Comparison of ENCODE assay signal across 1 cellular context in the genomic region with DNA sequence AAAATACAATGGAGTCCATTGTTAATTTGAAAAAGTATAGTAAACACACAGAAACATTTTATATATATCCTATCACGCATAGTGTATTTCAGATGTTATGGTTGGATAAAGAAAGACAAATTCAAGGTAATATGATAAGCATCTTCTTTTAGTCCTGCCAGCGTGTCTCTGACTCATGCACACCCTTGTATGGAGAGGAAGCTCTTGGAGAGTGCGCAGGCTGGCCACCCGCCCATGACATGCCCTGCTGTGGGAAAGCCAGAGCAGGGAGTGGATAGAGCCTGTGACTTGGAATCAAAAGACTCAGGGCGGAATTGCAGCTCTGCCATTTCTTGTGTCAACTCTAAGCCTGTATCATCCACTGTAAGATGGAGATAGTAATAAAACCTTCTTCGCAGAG.
A peak's percentile ranks its signal among the peaks of the same experiment; 100 is the strongest.
TF ChIP-seq lines count a peak whose summit lies in the region.

No MANE protein-coding gene starts in this region.

TF ChIP-seq in SK-N-SH, 30 proteins besides CTCF, POLR2A, EP300 and RAD21 (continued from another document):
- TF ChIP-seq, protein P1, sequence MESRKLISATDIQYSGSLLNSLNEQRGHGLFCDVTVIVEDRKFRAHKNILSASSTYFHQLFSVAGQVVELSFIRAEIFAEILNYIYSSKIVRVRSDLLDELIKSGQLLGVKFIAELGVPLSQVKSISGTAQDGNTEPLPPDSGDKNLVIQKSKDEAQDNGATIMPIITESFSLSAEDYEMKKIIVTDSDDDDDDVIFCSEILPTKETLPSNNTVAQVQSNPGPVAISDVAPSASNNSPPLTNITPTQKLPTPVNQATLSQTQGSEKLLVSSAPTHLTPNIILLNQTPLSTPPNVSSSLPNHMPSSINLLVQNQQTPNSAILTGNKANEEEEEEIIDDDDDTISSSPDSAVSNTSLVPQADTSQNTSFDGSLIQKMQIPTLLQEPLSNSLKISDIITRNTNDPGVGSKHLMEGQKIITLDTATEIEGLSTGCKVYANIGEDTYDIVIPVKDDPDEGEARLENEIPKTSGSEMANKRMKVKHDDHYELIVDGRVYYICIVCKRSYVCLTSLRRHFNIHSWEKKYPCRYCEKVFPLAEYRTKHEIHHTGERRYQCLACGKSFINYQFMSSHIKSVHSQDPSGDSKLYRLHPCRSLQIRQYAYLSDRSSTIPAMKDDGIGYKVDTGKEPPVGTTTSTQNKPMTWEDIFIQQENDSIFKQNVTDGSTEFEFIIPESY (IDR thresholded peaks at IDR 0.05; ENCODE audit: borderline replicate concordance, low read depth) = no peak
- TF ChIP-seq TAF1 (IDR thresholded peaks at IDR 0.05; ENCODE audit: borderline replicate concordance, low read depth, low read length) = no peak; the same call in 1 of the 2 replicates
- TF ChIP-seq, protein P2, sequence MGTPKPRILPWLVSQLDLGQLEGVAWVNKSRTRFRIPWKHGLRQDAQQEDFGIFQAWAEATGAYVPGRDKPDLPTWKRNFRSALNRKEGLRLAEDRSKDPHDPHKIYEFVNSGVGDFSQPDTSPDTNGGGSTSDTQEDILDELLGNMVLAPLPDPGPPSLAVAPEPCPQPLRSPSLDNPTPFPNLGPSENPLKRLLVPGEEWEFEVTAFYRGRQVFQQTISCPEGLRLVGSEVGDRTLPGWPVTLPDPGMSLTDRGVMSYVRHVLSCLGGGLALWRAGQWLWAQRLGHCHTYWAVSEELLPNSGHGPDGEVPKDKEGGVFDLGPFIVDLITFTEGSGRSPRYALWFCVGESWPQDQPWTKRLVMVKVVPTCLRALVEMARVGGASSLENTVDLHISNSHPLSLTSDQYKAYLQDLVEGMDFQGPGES (IDR thresholded peaks at IDR 0.05; ENCODE audit: low read depth, low read length) = no peak
- TF ChIP-seq EZH2phosphoT487 (IDR thresholded peaks at IDR 0.05; ENCODE audit: borderline replicate concordance, low read depth) = no peak
- no peak for TF ChIP-seq FOXJ3 (CRISPR knock-in tag; IDR thresholded peaks at IDR 0.05)
- TF ChIP-seq GABPA (IDR thresholded peaks at IDR 0.05; ENCODE audit: low read depth) = no peak
- TF ChIP-seq POLR2AphosphoS5 (IDR thresholded peaks at IDR 0.05; ENCODE audit: low read depth, low read length) = peak; percentile 46; the same call in 1 of the 2 replicates
- peak; percentile 61; the same call in 1 of the 2 replicates for TF ChIP-seq SIN3A (IDR thresholded peaks at IDR 0.05; ENCODE audit: borderline replicate concordance, low read depth, low read length)
- TF ChIP-seq TCF12 (IDR thresholded peaks at IDR 0.05) = peak; percentile 71
- TF ChIP-seq RFX5 (IDR thresholded peaks at IDR 0.05; ENCODE audit: low read length) = no peak
- TF ChIP-seq GATA2 (CRISPR knock-in tag; IDR thresholded peaks at IDR 0.05) = no peak
- TF ChIP-seq YY1 (IDR thresholded peaks at IDR 0.05; ENCODE audit: low read depth) = no peak
- TF ChIP-seq, protein P3, sequence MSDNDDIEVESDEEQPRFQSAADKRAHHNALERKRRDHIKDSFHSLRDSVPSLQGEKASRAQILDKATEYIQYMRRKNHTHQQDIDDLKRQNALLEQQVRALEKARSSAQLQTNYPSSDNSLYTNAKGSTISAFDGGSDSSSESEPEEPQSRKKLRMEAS (IDR thresholded peaks at IDR 0.05; ENCODE audit: low read depth) = peak; percentile 78
- TF ChIP-seq, protein P4, sequence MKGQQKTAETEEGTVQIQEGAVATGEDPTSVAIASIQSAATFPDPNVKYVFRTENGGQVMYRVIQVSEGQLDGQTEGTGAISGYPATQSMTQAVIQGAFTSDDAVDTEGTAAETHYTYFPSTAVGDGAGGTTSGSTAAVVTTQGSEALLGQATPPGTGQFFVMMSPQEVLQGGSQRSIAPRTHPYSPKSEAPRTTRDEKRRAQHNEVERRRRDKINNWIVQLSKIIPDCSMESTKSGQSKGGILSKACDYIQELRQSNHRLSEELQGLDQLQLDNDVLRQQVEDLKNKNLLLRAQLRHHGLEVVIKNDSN (IDR thresholded peaks at IDR 0.05; ENCODE audit: borderline replicate concordance, low read depth) = no peak
- peak; percentile 87 for TF ChIP-seq JUND (IDR thresholded peaks at IDR 0.05)
- TF ChIP-seq, protein P5, sequence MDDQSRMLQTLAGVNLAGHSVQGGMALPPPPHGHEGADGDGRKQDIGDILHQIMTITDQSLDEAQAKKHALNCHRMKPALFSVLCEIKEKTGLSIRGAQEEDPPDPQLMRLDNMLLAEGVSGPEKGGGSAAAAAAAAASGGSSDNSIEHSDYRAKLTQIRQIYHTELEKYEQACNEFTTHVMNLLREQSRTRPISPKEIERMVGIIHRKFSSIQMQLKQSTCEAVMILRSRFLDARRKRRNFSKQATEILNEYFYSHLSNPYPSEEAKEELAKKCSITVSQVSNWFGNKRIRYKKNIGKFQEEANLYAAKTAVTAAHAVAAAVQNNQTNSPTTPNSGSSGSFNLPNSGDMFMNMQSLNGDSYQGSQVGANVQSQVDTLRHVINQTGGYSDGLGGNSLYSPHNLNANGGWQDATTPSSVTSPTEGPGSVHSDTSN (IDR thresholded peaks at IDR 0.05) = peak; percentile 40; the same call in 1 of the 2 replicates
- TF ChIP-seq FOXM1 (IDR thresholded peaks at IDR 0.05; ENCODE audit: low read depth) = no peak
- TF ChIP-seq CHD2 (IDR thresholded peaks at IDR 0.05; ENCODE audit: low read length, partially characterized antibody) = no peak
- no peak for TF ChIP-seq RCOR1 (IDR thresholded peaks at IDR 0.05; ENCODE audit: low read length)
- TF ChIP-seq FOSL2 (IDR thresholded peaks at IDR 0.05; ENCODE audit: borderline replicate concordance, low read depth) = peak; percentile 93
